8 cellular contexts compared by ENCODE assay signal in the genomic region with DNA sequence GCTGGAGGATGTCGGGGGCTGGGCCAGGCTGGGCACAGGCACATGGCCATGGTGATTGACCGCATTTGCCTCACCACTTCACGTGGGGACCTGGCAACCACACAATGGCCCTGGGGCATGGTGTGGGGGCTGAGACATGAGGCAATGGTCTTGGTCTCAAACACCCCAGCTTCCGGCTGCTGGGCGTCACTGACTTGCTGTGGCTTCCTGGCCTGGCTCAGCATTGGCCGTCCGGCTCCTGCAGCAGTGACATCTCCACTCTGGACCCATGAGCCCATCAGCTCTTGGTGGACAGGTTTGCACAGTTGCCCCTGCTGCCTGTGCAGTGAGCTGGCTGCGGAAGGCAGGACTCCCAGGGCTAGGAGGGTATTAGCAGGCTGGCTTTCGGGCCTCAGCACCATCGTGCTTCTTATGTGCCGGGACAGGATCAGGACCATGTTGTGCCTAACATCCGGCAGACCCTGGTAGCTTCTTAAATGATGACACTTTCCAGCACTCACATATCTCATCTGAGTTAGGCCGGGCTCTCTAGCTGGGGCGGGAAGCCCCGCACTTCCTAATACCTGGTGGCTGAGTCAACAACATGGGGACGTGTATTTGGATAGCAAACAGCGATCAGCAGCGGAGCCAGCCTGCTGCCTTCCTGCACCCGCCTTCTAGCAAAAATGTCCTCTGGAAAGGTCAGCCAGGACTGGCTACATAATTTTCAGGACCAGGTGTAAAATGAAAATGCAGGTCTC. TPM values are rescaled to one million over a fixed set of nuclear protein-coding genes. Genes with fewer than 3 reads are reported as not detected.
DNase-seq lines count a peak whose midpoint lies in the region; ATAC-seq, FAIRE-seq and TF ChIP-seq lines count a peak whose summit lies in the region.

No MANE protein-coding gene starts in this region.

- H3K36me3 ChIP-seq in left ventricle myocardium inferior, result no peaks in the 10 kb centered on the region
- H3K36me3 ChIP-seq in smooth muscle cell (ENCODE audit: low read depth), result no peaks in the 10 kb centered on the region

- H3K4me1 ChIP-seq in left ventricle myocardium inferior (peaks cover 81% of the 10 kb centered on the region), smooth muscle cell (ENCODE audit: low read depth) (peaks cover 31% of the 10 kb centered on the region)

- no peak for FAIRE-seq in HTR-8/SVneo (lab: Jason Lieb, UNC)

- WGBS in smooth muscle cell (ENCODE audit: low lambda C conversion rate), result 37% methylated on average over 19 of the region's 19 CpGs

- H3K4me2 ChIP-seq in smooth muscle cell, result peak overlapping the region; percentile 55

- no peak overlapping the region for H2AFZ ChIP-seq in smooth muscle cell (ENCODE audit: low read depth)

- H3F3A ChIP-seq in smooth muscle cell (ENCODE audit: low read depth), result no peaks in the 10 kb centered on the region

- no peak overlapping the region for H3K4me3 ChIP-seq in left ventricle myocardium inferior
- no peak overlapping the region for H3K4me3 ChIP-seq in smooth muscle cell

- intact Hi-C loops in left ventricle myocardium inferior (cut with micrococcal nuclease), result no loop called here

- no peak for ATAC-seq in activated CD4-positive, CD25-positive, alpha-beta regulatory T cell treated with anti-CD3 and anti-CD28 coated beads, Interleukin-2, amount 50 U/mL, for 24 hours
- no peak for ATAC-seq in HG02885 (IDR thresholded peaks at IDR 0.05; ENCODE audit: poor library complexity, unreplicated experiment)

- peaks cover 37% of the 10 kb centered on the region for H3K79me2 ChIP-seq in smooth muscle cell (ENCODE audit: low read depth)

- H3K9me3 ChIP-seq in left ventricle myocardium inferior (replicated peaks) (no peaks in the 10 kb centered on the region), smooth muscle cell (replicated peaks; ENCODE audit: low read depth) (no peaks in the 10 kb centered on the region)

- peak overlapping the region; percentile 10; the same call in 1 of the 2 replicates for H3K27ac ChIP-seq in 22Rv1
- peak overlapping the region; percentile 77 for H3K27ac ChIP-seq in left ventricle myocardium inferior (replicated peaks)
- peak overlapping the region; percentile 75 for H3K27ac ChIP-seq in smooth muscle cell (ENCODE audit: low read depth)

- H3K9ac ChIP-seq in smooth muscle cell (ENCODE audit: low read depth), result peak overlapping the region; percentile 24

- peaks cover 44% of the 10 kb centered on the region for H4K20me1 ChIP-seq in smooth muscle cell (ENCODE audit: low read depth)

- peak; percentile 39 for DNase-seq in HTR-8/SVneo (ENCODE audit: insufficient read length, low spot score)
- DNase-seq in activated naive CD4-positive, alpha-beta T cell treated with anti-CD3 and anti-CD28 coated beads, Interleukin-2, amount 50 U/mL, for 16 hours, result peak; percentile 5
- peak; percentile 45 for DNase-seq in left ventricle myocardium inferior
- DNase-seq in smooth muscle cell (lab: John Stamatoyannopoulos, UW; ENCODE audit: unreplicated experiment), result no peak
- DNase-seq in NOMO-1 (lab: John Stamatoyannopoulos, UW; ENCODE audit: unreplicated experiment in 2 of 2), result no peak

- no peaks in the 10 kb centered on the region for H3K27me3 ChIP-seq in left ventricle myocardium inferior (ENCODE audit: low read depth)
- no peaks in the 10 kb centered on the region for H3K27me3 ChIP-seq in smooth muscle cell (ENCODE audit: low read depth)

- no peak for TF ChIP-seq CTCF in 22Rv1 (IDR thresholded peaks at IDR 0.05)
- no peak for TF ChIP-seq CTCF in left ventricle myocardium inferior (IDR thresholded peaks at IDR 0.05; ENCODE audit: borderline replicate concordance)
- TF ChIP-seq CTCF in smooth muscle cell (IDR thresholded peaks at IDR 0.05; ENCODE audit: borderline replicate concordance, insufficient read depth, poor library complexity, severe bottlenecking), result no peak

RNA-seq across cellular contexts. Expression of gene ZNF710, which starts 34.1 kb away (rescaled TPM):
- total RNA-seq in left ventricle myocardium inferior, result 5.5 TPM
- total RNA-seq in smooth muscle cell, result 8.6 and 20.8 TPM in 2 replicates
- polyA plus RNA-seq in smooth muscle cell, result 10.4 and 14.8 TPM in 2 replicates

Comparison
In these comparisons a context has a peak if more than half of its experiments do, and no peak if none do; other contexts are left out.
1. H3K27ac ChIP-seq: peak in every context shown above with its lines; median percentile 77 in left ventricle myocardium inferior; 75 in smooth muscle cell; 10 in 22Rv1.
2. DNase-seq: peak in HTR-8/SVneo (single experiment), activated naive CD4-positive, alpha-beta T cell treated with anti-CD3 and anti-CD28 coated beads, Interleukin-2, amount 50 U/mL, for 16 hours (single experiment) and left ventricle myocardium inferior (single experiment); none in smooth muscle cell (single experiment) and NOMO-1 (0 of 2).